Comparison of ENCODE assay signal across 10 cellular contexts in the genomic region with DNA sequence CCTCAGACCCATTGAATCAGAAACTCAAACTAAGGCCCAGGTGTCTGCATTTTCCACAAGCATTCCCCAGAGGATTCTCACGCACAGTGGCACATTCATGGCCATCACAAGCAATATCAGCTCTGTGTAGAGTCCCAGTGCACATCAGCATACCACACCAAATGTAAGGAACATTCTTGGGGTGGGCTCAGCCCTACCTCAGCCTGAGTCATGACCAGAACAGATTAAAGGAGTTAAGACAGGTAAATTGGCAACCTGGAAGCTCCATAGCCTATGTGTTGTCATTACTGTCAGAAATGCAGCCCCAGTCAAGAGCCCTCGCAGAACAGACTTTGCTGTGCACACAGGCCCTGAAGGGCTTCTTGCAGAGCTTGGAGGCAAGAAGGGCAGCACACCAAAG. TPM values are rescaled to one million over a fixed set of nuclear protein-coding genes. Genes with fewer than 3 reads are reported as not detected.
"Had no signal": no experiment of that assay in that cellular context is flagged by ENCODE, and none has a peak within 500 bp of the region (broad histone marks: within the 10 kb centered on the region; RNA-seq: fewer than 3 reads in every experiment).

No MANE protein-coding gene starts in this region.

- H3K36me3 ChIP-seq: HAP-1 had no signal

- DNase-seq: GM23248, GOT3, H7, HFFc6, IMR-90 had no signal

- H3K27ac ChIP-seq: GM23248 had no signal

- H3K4me3 ChIP-seq: GM23248, HAP-1, K562 had no signal

- H3K4me1 ChIP-seq: HAP-1 had no signal

- H3K9me3 ChIP-seq: HAP-1 had no signal

- FAIRE-seq: HTR-8/SVneo, K562 had no signal

- ATAC-seq: HCT116, K562 had no signal

- H3K9ac ChIP-seq: GM23248 had no signal

- H2AFZ ChIP-seq: GM23248 had no signal

RNA-seq across cellular contexts. Expression of gene OPCML, which starts 53.1 kb away (rescaled TPM):
- total RNA-seq: HT-29, K562 had no signal
- polyA plus RNA-seq: K562 had no signal
